ENCODE assay signal across 10 cellular contexts in genomic region chr2:28544915-28545589, GRCh38. TPM values are rescaled to one million over a fixed set of nuclear protein-coding genes. Genes with fewer than 3 reads are reported as not detected.
DNase-seq lines count a peak whose midpoint lies in the region; ATAC-seq and TF ChIP-seq lines count a peak whose summit lies in the region.
"Had no signal": no experiment of that assay in that cellular context is flagged by ENCODE, and none has a peak within 500 bp of the region (broad histone marks: within the 10 kb centered on the region; RNA-seq: fewer than 3 reads in every experiment).

No MANE protein-coding gene starts in this region.

- no peak for ATAC-seq in HG02885 (IDR thresholded peaks at IDR 0.05; ENCODE audit: poor library complexity, unreplicated experiment)

- H3K36me3 Mint-ChIP-seq in stimulated activated naive CD8-positive, alpha-beta T cell treated with anti-CD3 and anti-CD28 coated beads, Interleukin-15, Interleukin-2, amounts not matched to agents 100 ng/mL and 50 ng/mL, for 24 hours (ENCODE audit: low read depth) = no peaks in the 10 kb centered on the region

- peaks cover 36% of the 10 kb centered on the region for H3K4me1 Mint-ChIP-seq in stimulated activated naive CD8-positive, alpha-beta T cell treated with anti-CD3 and anti-CD28 coated beads, Interleukin-15, Interleukin-2, amounts not matched to agents 100 ng/mL and 50 ng/mL, for 24 hours (ENCODE audit: low read depth)

- H3K27ac ChIP-seq in hepatocyte (peak overlapping the region; percentile 96), brain microvascular endothelial cell (no peak overlapping the region)

- no peaks in the 10 kb centered on the region for H3K27me3 ChIP-seq in hepatocyte
- H3K27me3 ChIP-seq in brain microvascular endothelial cell (replicated peaks) = no peaks in the 10 kb centered on the region

- H3K4me1 ChIP-seq in hepatocyte (ENCODE audit: insufficient read depth) = peaks cover 52% of the 10 kb centered on the region

- H3K9me3 ChIP-seq in hepatocyte (ENCODE audit: low read depth) = no peaks in the 10 kb centered on the region

- no peaks in the 10 kb centered on the region for H3K9me2 ChIP-seq in hepatocyte (replicated peaks; ENCODE audit: insufficient read depth)

- no peak overlapping the region for H2AFZ ChIP-seq in hepatocyte

- TF ChIP-seq CTCF in hepatocyte (IDR thresholded peaks at IDR 0.05; ENCODE audit: poor library complexity) (no peak), brain microvascular endothelial cell (IDR thresholded peaks at IDR 0.05; ENCODE audit: low read depth, low read length, missing control alignments) (no peak)

- H3K27ac Mint-ChIP-seq in stimulated activated naive CD8-positive, alpha-beta T cell treated with anti-CD3 and anti-CD28 coated beads, Interleukin-15, Interleukin-2, amounts not matched to agents 100 ng/mL and 50 ng/mL, for 24 hours = peak overlapping the region; percentile 51

- H3K27me3 Mint-ChIP-seq in stimulated activated naive CD8-positive, alpha-beta T cell treated with anti-CD3 and anti-CD28 coated beads, Interleukin-15, Interleukin-2, amounts not matched to agents 100 ng/mL and 50 ng/mL, for 24 hours = no peaks in the 10 kb centered on the region

- peak overlapping the region; percentile 36 for H3K4me2 ChIP-seq in hepatocyte

- peak overlapping the region; percentile 19 for H3K4me3 Mint-ChIP-seq in stimulated activated naive CD8-positive, alpha-beta T cell treated with anti-CD3 and anti-CD28 coated beads, Interleukin-15, Interleukin-2, amounts not matched to agents 100 ng/mL and 50 ng/mL, for 24 hours

- in situ Hi-C loops in brain microvascular endothelial cell (cut with HindIII; ENCODE audit: low pct_ligation_motif_present, low sequenced_read_pairs) = no loop called here

- peak; percentile 13 for DNase-seq in activated T-cell treated with anti-CD3 and anti-CD28 coated beads for 48 hours (ENCODE audit: low read depth)
- no peak for DNase-seq in activated T-cell treated with anti-CD3 and anti-CD28 coated beads for 4 hours
- DNase-seq in activated CD4-positive, alpha-beta T cell treated with anti-CD3 and anti-CD28 coated beads, Interleukin-2, amount 50 U/mL, for 48 hours = peak; percentile 31 to 43
- DNase-seq in hepatocyte (ENCODE audit: low spot score) = peak; percentile 63
- DNase-seq in brain microvascular endothelial cell = no peak
- DNase-seq in NCI-H128 (lab: John Stamatoyannopoulos, UW; ENCODE audit: unreplicated experiment) = no peak
- DNase-seq: NCI-H1694; stimulated activated CD4-positive, alpha-beta T cell treated with anti-CD3 and anti-CD28 coated beads, Interleukin-4, amount 100 ng/mL, for 1 hour had no signal

- no peaks in the 10 kb centered on the region for H3K79me2 ChIP-seq in hepatocyte

- no peak overlapping the region for H3K4me3 ChIP-seq in hepatocyte
- H3K4me3 ChIP-seq in brain microvascular endothelial cell (ENCODE audit: low read depth, low read length) = no peak overlapping the region

- H3K36me3 ChIP-seq in hepatocyte (replicated peaks; ENCODE audit: insufficient read depth, low read depth) = no peaks in the 10 kb centered on the region
- H3K36me3 ChIP-seq in brain microvascular endothelial cell (replicated peaks) = no peaks in the 10 kb centered on the region

- no peaks in the 10 kb centered on the region for H3K9me3 Mint-ChIP-seq in stimulated activated naive CD8-positive, alpha-beta T cell treated with anti-CD3 and anti-CD28 coated beads, Interleukin-15, Interleukin-2, amounts not matched to agents 100 ng/mL and 50 ng/mL, for 24 hours

- H4K20me1 ChIP-seq in hepatocyte (ENCODE audit: insufficient read depth, poor library complexity, severe bottlenecking) = no peaks in the 10 kb centered on the region

- WGBS in hepatocyte (ENCODE audit: low lambda C conversion rate, missing lambda C conversion rate) = 64% methylated on average over 18 of the region's 18 CpGs

RNA-seq across cellular contexts. Expression of gene PLB1, which starts 49.2 kb away (rescaled TPM):
- total RNA-seq in hepatocyte = 19.2 and 21.7 TPM in 2 replicates
- polyA plus RNA-seq in hepatocyte = 19.7 and 20.5 TPM in 2 replicates

Comparison
In these comparisons a context has a peak if more than half of its experiments do, and no peak if none do; other contexts are left out.
1. DNase-seq: peak in activated T-cell treated with anti-CD3 and anti-CD28 coated beads for 48 hours (single experiment), activated CD4-positive, alpha-beta T cell treated with anti-CD3 and anti-CD28 coated beads, Interleukin-2, amount 50 U/mL, for 48 hours (2 of 2) and hepatocyte (single experiment); none in activated T-cell treated with anti-CD3 and anti-CD28 coated beads for 4 hours (single experiment), brain microvascular endothelial cell (single experiment) and NCI-H128 (single experiment).